20 cellular contexts compared by ENCODE assay signal in genomic region chr3:128334086-128334650, GRCh38.
"Had no signal": no experiment of that assay in that cellular context is flagged by ENCODE, and none has a peak within 500 bp of the region (broad histone marks: within the 10 kb centered on the region; RNA-seq: fewer than 3 reads in every experiment).

No MANE protein-coding gene starts in this region.

- H3K27me3 ChIP-seq: esophagus muscularis mucosa had no signal

- H3K9me3 ChIP-seq: esophagus muscularis mucosa, psoas muscle had no signal

- H3K4me1 Mint-ChIP-seq: activated B cell treated with CpG ODN at 0.5 μM for 24 hours; activated naive CD4-positive, alpha-beta T cell treated with anti-CD3 and anti-CD28 coated beads, Interleukin-2, amount 10 ng/mL, durations not matched to agents 7 days and 5 days; stimulated activated naive CD8-positive, alpha-beta T cell treated with anti-CD3 and anti-CD28 coated beads, Interleukin-15, amount 100 ng/mL, for 72 hours had no signal

- ATAC-seq: activated CD8-positive, alpha-beta memory T cell treated with anti-CD3 and anti-CD28 coated beads, Interleukin-2, amount 10 ng/mL, durations not matched to agents 7 days and 5 days; psoas muscle; right cardiac atrium; stimulated activated naive CD8-positive, alpha-beta T cell treated with anti-CD3 and anti-CD28 coated beads, Interleukin-15, amount 100 ng/mL, for 72 hours had no signal

- H3K27me3 Mint-ChIP-seq: activated B cell treated with CpG ODN at 0.5 μM for 24 hours; activated CD4-positive, alpha-beta memory T cell treated with anti-CD3 and anti-CD28 coated beads for 36 hours; activated CD8-positive, alpha-beta memory T cell treated with anti-CD3 and anti-CD28 coated beads, Interleukin-2, amount 10 ng/mL, durations not matched to agents 7 days and 5 days; activated naive CD4-positive, alpha-beta T cell treated with anti-CD3 and anti-CD28 coated beads, Interleukin-2, amount 10 ng/mL, durations not matched to agents 7 days and 5 days; stimulated activated naive CD8-positive, alpha-beta T cell treated with anti-CD3 and anti-CD28 coated beads, Interleukin-15, amount 100 ng/mL, for 72 hours; type B pancreatic cell had no signal

- H3K27ac ChIP-seq: esophagus muscularis mucosa, psoas muscle, SK-N-MC had no signal

- H3K36me3 Mint-ChIP-seq: activated CD4-positive, alpha-beta memory T cell treated with anti-CD3 and anti-CD28 coated beads for 36 hours; activated CD8-positive, alpha-beta memory T cell treated with anti-CD3 and anti-CD28 coated beads, Interleukin-2, amount 10 ng/mL, durations not matched to agents 7 days and 5 days; activated naive CD4-positive, alpha-beta T cell treated with anti-CD3 and anti-CD28 coated beads, Interleukin-2, amount 10 ng/mL, durations not matched to agents 7 days and 5 days; mesothelial cell of epicardium had no signal

- H3K27ac Mint-ChIP-seq: activated B cell treated with CpG ODN at 0.5 μM for 24 hours; activated CD4-positive, alpha-beta memory T cell treated with anti-CD3 and anti-CD28 coated beads for 36 hours; activated CD8-positive, alpha-beta memory T cell treated with anti-CD3 and anti-CD28 coated beads, Interleukin-2, amount 10 ng/mL, durations not matched to agents 7 days and 5 days; activated naive CD4-positive, alpha-beta T cell treated with anti-CD3 and anti-CD28 coated beads, Interleukin-2, amount 10 ng/mL, durations not matched to agents 7 days and 5 days; activated T-helper 2 cell treated with anti-CD3 and anti-CD28 coated beads, Interferon-gamma antibody, Interleukin-2, Interleukin-4, amounts not matched to agents 10 μg/mL and 5 μg/mL and 100 μg/mL, durations not matched to agents 14 hours and 24 hours and 36 hours; mesothelial cell of epicardium; stimulated activated naive CD8-positive, alpha-beta T cell treated with anti-CD3 and anti-CD28 coated beads, Interleukin-15, amount 100 ng/mL, for 72 hours; type B pancreatic cell had no signal

- H3K4me3 ChIP-seq: esophagus muscularis mucosa, lung, psoas muscle, SK-N-MC had no signal

- H3K9me3 Mint-ChIP-seq: activated B cell treated with CpG ODN at 0.5 μM for 24 hours; activated CD4-positive, alpha-beta memory T cell treated with anti-CD3 and anti-CD28 coated beads for 36 hours; activated naive CD4-positive, alpha-beta T cell treated with anti-CD3 and anti-CD28 coated beads, Interleukin-2, amount 10 ng/mL, durations not matched to agents 7 days and 5 days; activated T-helper 2 cell treated with anti-CD3 and anti-CD28 coated beads, Interferon-gamma antibody, Interleukin-2, Interleukin-4, amounts not matched to agents 10 μg/mL and 5 μg/mL and 100 μg/mL, durations not matched to agents 14 hours and 24 hours and 36 hours; mesothelial cell of epicardium; stimulated activated naive CD8-positive, alpha-beta T cell treated with anti-CD3 and anti-CD28 coated beads, Interleukin-15, amount 100 ng/mL, for 72 hours; type B pancreatic cell had no signal

- H3K4me3 Mint-ChIP-seq: activated B cell treated with CpG ODN at 0.5 μM for 24 hours; activated CD4-positive, alpha-beta memory T cell treated with anti-CD3 and anti-CD28 coated beads for 36 hours; activated CD8-positive, alpha-beta memory T cell treated with anti-CD3 and anti-CD28 coated beads, Interleukin-2, amount 10 ng/mL, durations not matched to agents 7 days and 5 days; activated naive CD4-positive, alpha-beta T cell treated with anti-CD3 and anti-CD28 coated beads, Interleukin-2, amount 10 ng/mL, durations not matched to agents 7 days and 5 days; mesothelial cell of epicardium; stimulated activated naive CD8-positive, alpha-beta T cell treated with anti-CD3 and anti-CD28 coated beads, Interleukin-15, amount 100 ng/mL, for 72 hours; type B pancreatic cell had no signal

- H3K4me1 ChIP-seq: esophagus muscularis mucosa had no signal

- DNase-seq: activated B cell treated with CpG ODN at 0.5 μM for 24 hours; activated CD4-positive, alpha-beta memory T cell treated with anti-CD3 and anti-CD28 coated beads for 36 hours; activated CD4-positive, alpha-beta T cell treated with anti-CD3 and anti-CD28 coated beads for 4 hours; activated CD8-positive, alpha-beta memory T cell treated with anti-CD3 and anti-CD28 coated beads, Interleukin-2, amount 10 ng/mL, durations not matched to agents 7 days and 5 days; activated naive CD4-positive, alpha-beta T cell treated with anti-CD3 and anti-CD28 coated beads, Interleukin-2, amount 10 ng/mL, durations not matched to agents 7 days and 5 days; aorta; cortex of kidney; effector CD4-positive, alpha-beta T cell; right cardiac atrium; small intestine; stimulated activated CD4-positive, alpha-beta T cell treated with anti-CD3 and anti-CD28 coated beads, Interleukin-15, amount 100 ng/mL, for 24 hours; stimulated activated CD4-positive, alpha-beta T cell treated with anti-CD3 and anti-CD28 coated beads, Interleukin-2, amount 100 ng/mL, for 48 hours; stimulated activated naive CD8-positive, alpha-beta T cell treated with anti-CD3 and anti-CD28 coated beads, Interleukin-15, amount 100 ng/mL, for 72 hours had no signal
